ENCODE assay signal across 1 cellular context in genomic region chr13:83716121-83716520, GRCh38.
TF ChIP-seq lines count a peak whose summit lies in the region.

No MANE protein-coding gene starts in this region.

TF ChIP-seq in WTC11, 78 proteins besides CTCF, POLR2A, EP300 and RAD21:
- TF ChIP-seq, protein P1, sequence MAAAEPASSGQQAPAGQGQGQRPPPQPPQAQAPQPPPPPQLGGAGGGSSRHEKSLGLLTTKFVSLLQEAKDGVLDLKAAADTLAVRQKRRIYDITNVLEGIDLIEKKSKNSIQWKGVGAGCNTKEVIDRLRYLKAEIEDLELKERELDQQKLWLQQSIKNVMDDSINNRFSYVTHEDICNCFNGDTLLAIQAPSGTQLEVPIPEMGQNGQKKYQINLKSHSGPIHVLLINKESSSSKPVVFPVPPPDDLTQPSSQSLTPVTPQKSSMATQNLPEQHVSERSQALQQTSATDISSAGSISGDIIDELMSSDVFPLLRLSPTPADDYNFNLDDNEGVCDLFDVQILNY (CRISPR knock-in tag; IDR thresholded peaks at IDR 0.05), result no peak
- TF ChIP-seq, protein P2, sequence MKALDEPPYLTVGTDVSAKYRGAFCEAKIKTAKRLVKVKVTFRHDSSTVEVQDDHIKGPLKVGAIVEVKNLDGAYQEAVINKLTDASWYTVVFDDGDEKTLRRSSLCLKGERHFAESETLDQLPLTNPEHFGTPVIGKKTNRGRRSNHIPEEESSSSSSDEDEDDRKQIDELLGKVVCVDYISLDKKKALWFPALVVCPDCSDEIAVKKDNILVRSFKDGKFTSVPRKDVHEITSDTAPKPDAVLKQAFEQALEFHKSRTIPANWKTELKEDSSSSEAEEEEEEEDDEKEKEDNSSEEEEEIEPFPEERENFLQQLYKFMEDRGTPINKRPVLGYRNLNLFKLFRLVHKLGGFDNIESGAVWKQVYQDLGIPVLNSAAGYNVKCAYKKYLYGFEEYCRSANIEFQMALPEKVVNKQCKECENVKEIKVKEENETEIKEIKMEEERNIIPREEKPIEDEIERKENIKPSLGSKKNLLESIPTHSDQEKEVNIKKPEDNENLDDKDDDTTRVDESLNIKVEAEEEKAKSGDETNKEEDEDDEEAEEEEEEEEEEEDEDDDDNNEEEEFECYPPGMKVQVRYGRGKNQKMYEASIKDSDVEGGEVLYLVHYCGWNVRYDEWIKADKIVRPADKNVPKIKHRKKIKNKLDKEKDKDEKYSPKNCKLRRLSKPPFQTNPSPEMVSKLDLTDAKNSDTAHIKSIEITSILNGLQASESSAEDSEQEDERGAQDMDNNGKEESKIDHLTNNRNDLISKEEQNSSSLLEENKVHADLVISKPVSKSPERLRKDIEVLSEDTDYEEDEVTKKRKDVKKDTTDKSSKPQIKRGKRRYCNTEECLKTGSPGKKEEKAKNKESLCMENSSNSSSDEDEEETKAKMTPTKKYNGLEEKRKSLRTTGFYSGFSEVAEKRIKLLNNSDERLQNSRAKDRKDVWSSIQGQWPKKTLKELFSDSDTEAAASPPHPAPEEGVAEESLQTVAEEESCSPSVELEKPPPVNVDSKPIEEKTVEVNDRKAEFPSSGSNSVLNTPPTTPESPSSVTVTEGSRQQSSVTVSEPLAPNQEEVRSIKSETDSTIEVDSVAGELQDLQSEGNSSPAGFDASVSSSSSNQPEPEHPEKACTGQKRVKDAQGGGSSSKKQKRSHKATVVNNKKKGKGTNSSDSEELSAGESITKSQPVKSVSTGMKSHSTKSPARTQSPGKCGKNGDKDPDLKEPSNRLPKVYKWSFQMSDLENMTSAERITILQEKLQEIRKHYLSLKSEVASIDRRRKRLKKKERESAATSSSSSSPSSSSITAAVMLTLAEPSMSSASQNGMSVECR (CRISPR knock-in tag; IDR thresholded peaks at IDR 0.05; ENCODE audit: borderline replicate concordance), result no peak
- TF ChIP-seq STAT6 (CRISPR knock-in tag; conservative IDR thresholded peaks at IDR 0.05; ENCODE audit: low read depth), result no peak
- no peak for TF ChIP-seq PREB (CRISPR knock-in tag; IDR thresholded peaks at IDR 0.05; ENCODE audit: borderline replicate concordance)
- no peak for TF ChIP-seq OVOL2 (CRISPR knock-in tag; IDR thresholded peaks at IDR 0.05; ENCODE audit: borderline replicate concordance)
- no peak for TF ChIP-seq CDX4 (CRISPR knock-in tag; IDR thresholded peaks at IDR 0.05; ENCODE audit: borderline replicate concordance)
- TF ChIP-seq ZMAT4 (CRISPR knock-in tag; IDR thresholded peaks at IDR 0.05), result no peak
- TF ChIP-seq, protein P3, sequence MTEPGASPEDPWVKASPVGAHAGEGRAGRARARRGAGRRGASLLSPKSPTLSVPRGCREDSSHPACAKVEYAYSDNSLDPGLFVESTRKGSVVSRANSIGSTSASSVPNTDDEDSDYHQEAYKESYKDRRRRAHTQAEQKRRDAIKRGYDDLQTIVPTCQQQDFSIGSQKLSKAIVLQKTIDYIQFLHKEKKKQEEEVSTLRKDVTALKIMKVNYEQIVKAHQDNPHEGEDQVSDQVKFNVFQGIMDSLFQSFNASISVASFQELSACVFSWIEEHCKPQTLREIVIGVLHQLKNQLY (CRISPR knock-in tag; IDR thresholded peaks at IDR 0.05), result no peak
- no peak for TF ChIP-seq TP53 (CRISPR knock-in tag; IDR thresholded peaks at IDR 0.05)
- TF ChIP-seq SP1 (CRISPR knock-in tag; conservative IDR thresholded peaks at IDR 0.05), result no peak
- no peak for TF ChIP-seq GTF2I (CRISPR knock-in tag; conservative IDR thresholded peaks at IDR 0.05)
- TF ChIP-seq FOXK1 (CRISPR knock-in tag; IDR thresholded peaks at IDR 0.05), result no peak
- TF ChIP-seq MXD4 (CRISPR knock-in tag; IDR thresholded peaks at IDR 0.05; ENCODE audit: borderline replicate concordance), result no peak
- no peak for TF ChIP-seq JAZF1 (CRISPR knock-in tag; IDR thresholded peaks at IDR 0.05)
